Comparison of ENCODE assay signal across 8 cellular contexts in the genomic region with DNA sequence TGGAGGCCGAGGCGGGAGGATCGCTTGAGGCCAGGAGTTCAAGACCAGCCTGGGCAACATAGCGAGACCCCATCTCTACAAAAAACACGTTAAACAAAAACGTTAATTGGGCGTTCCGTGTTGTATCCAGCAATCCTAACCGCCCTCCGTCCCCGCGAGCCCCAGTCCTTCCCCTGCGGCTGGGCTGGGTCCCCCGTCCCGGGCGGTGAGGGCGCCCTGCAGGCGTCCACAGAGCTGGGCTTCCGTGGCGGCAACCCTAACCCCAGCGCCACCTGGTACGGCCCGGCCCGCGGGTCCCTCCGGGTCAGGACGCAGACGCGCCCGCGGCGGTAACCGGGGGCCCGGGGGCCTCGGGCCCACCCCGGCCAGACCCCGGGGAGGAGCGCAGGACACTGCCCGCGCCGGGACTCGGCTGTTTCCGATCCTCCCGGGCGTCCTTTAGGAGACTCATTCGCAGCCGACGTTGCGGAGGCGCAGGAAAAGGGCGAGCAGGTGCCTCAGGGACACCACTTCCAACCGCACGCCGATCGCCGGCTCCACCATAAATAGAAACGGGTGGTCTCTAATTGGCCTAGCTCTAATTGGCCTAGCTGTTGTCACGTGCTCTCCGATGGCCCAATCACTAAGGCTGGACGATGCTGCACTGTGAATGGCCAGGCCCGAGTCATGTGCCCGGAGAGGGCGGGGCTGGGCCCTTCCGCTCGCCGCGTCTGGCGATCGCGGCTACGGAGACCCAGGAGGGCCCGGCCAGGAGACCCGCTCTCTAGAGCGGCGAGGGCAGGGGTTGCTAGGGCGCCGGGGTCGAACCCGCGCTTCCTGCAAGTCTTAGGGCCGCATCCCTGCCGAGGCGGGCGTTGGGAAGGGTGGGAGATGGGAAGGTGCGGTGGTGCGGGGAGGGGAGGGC. TPM values are rescaled to one million over a fixed set of nuclear protein-coding genes. Genes with fewer than 3 reads are reported as not detected.
A peak's percentile ranks its signal among the peaks of the same experiment; 100 is the strongest.
DNase-seq lines count a peak whose midpoint lies in the region; ATAC-seq and FAIRE-seq lines count a peak whose summit lies in the region.

No MANE protein-coding gene starts in this region.

- in situ Hi-C loops in Caki2 (cut with HindIII; ENCODE audit: low pct_unique_long_range_greater_than_20kb, low sequenced_read_pairs) = no loop called here

- DNase-seq in Caki2 (ENCODE audit: low read depth) = peak; percentile 98
- peak in 75 of 76 experiments; percentile 46 to 97 (median 92) for DNase-seq in HUDEP-2 (lab: John Stamatoyannopoulos, UW; ENCODE audit: unreplicated experiment in 76 of 76)
- DNase-seq in NOMO-1 treated with dmso at 0.1 percent for 144 hours (lab: John Stamatoyannopoulos, UW; ENCODE audit: unreplicated experiment) = peak; percentile 99
- peak; percentile 84 for DNase-seq in activated CD8-positive, alpha-beta memory T cell treated with anti-CD3 and anti-CD28 coated beads, Interleukin-2, amount 50 U/mL, for 24 hours (ENCODE audit: extremely low read depth)
- DNase-seq in mesenteric fat pad (ENCODE audit: low spot score) = peak; percentile 98
- peak; percentile 75 for DNase-seq in stimulated activated CD8-positive, alpha-beta memory T cell treated with anti-CD3 and anti-CD28 coated beads, Interleukin-15, amount 100 ng/mL, for 1 hour (ENCODE audit: low read depth)

- FAIRE-seq in endometrium (lab: Jason Lieb, UNC) = peak; percentile 86

- peak; percentile 92 for ATAC-seq in GM21390 (IDR thresholded peaks at IDR 0.05; ENCODE audit: unreplicated experiment)

RNA-seq across cellular contexts. Expression of a gene that starts 19.0 kb away (rescaled TPM):
- 73.2 and 80.4 TPM in 2 replicates for total RNA-seq in Caki2 (2014; rRNA removed; shearing (Covaris generic); ENCODE audit: low replicate concordance)
- 171 TPM for total RNA-seq in mesenteric fat pad

RNA-seq across cellular contexts. Expression of a gene that starts 24.9 kb away (rescaled TPM):
- total RNA-seq in Caki2 (2014; rRNA removed; shearing (Covaris generic); ENCODE audit: low replicate concordance) = not detected in 2 replicates
- 3.2 TPM for total RNA-seq in mesenteric fat pad

RNA-seq across cellular contexts. Expression of a gene that starts 41.1 kb away (rescaled TPM):
- total RNA-seq in Caki2 (2014; rRNA removed; shearing (Covaris generic); ENCODE audit: low replicate concordance) = 0.24 TPM in 1 of 2 replicates, not detected in the other
- total RNA-seq in mesenteric fat pad = 14.6 TPM

Comparison
In these comparisons a context has a peak if more than half of its experiments do, and no peak if none do; other contexts are left out.
1. Peak in every context shown above with its lines: DNase-seq and ATAC-seq.
2. RNA of a gene that starts 41.1 kb away (total RNA-seq): 14.6 TPM in mesenteric fat pad (single experiment); 0.24 TPM in Caki2; every median in the first group is over 10 times any median in the second.